Comparison of ENCODE assay signal across 15 cellular contexts in the genomic region with DNA sequence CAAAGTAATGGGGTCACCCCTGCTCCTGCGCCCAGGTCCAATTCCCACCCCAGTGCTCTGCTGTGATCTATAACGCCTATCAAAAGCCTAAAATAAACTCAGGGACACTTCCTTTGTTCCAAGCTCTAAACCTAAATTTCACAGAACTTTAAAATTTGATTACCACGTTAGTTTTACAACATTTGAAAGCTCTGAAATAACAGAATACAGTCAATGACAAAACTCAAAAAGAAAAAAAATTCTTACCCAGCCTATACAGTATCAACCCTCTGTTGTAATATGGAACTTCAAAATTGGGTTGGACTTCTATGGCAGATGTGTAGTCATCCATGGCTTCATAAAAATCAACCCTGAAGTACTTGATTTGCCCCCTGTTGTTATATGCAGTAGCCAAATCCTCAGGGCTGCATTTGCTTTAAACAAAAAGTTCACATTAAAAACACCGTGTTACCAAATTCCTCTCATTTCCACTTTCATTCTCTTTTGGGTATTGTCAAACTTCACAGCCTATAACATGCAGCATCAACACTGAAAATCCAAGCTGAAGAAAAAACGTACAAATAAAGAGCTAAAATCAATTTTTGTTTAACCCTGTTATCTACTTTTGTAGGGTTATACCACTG. TPM values are rescaled to one million over a fixed set of nuclear protein-coding genes. Genes with fewer than 3 reads are reported as not detected.
DNase-seq lines count a peak whose midpoint lies in the region; ATAC-seq, FAIRE-seq and TF ChIP-seq lines count a peak whose summit lies in the region.
"Had no signal": no experiment of that assay in that cellular context is flagged by ENCODE, and none has a peak within 500 bp of the region (broad histone marks: within the 10 kb centered on the region; RNA-seq: fewer than 3 reads in every experiment).

No MANE protein-coding gene starts in this region.

- 79% methylated on average over 5 of the region's 5 CpGs for WGBS in A549 (ENCODE audit: missing lambda C conversion rate)
- over 99% methylated on average over 5 of the region's 5 CpGs for WGBS in mesenchymal stem cell
- 46 to 59% methylated on average over 3 to 5 of the region's 5 CpGs for WGBS in gastroesophageal sphincter (ENCODE audit: low coverage in 1 of 2), 2 donors

- no peak overlapping the region for H3K14ac ChIP-seq in mesenchymal stem cell (ENCODE audit: low read length in 2 of 2)

- H3K79me1 ChIP-seq in mesenchymal stem cell (replicated peaks; ENCODE audit: low read length, poor library complexity, severe bottlenecking): peaks cover 12% of the 10 kb centered on the region

- no peak for TF ChIP-seq RAD21 in A549 (conservative IDR thresholded peaks at IDR 0.05 in 1 of 2, IDR thresholded peaks at IDR 0.05 in 1 of 2)

- TF ChIP-seq CTCF in A549 (IDR thresholded peaks at IDR 0.05) (no peak), gastroesophageal sphincter (IDR thresholded peaks at IDR 0.05) (no peak)

- no peak overlapping the region for H2BK120ac ChIP-seq in mesenchymal stem cell (ENCODE audit: low read depth, low read length)

- H3K36me3 ChIP-seq in CD8-positive, alpha-beta memory T cell (ENCODE audit: insufficient read depth, low read length): no peaks in the 10 kb centered on the region
- H3K36me3 ChIP-seq in mesenchymal stem cell (ENCODE audit: control insufficient read depth in 1 of 2, insufficient read depth in 2 of 2, low read depth in 1 of 2, low read length in 2 of 2) (peaks cover 0 to 3% of the 10 kb centered on the region in 2 experiments), gastroesophageal sphincter (no peaks in the 10 kb centered on the region)

- no peak overlapping the region for H3K4ac ChIP-seq in mesenchymal stem cell (ENCODE audit: low read depth in 1 of 2, low read length in 2 of 2)

- POLR2A ChIA-PET in A549 (lab: Yijun Ruan, JAX) (no interaction called here), T-cell (lab: Charles Lee) (interaction anchor here in 1 of 2 donors (0.5 to 0.6 kb wide), 2 partner anchors 68 to 549 kb away, joined by 3 to 7 read pairs; a partner anchor contains a TSS)
- POLR2A ChIA-PET in CD8-positive, alpha-beta memory T cell (lab: Charles Lee): no interaction called here

- TF ChIP-seq POLR2A in A549 (IDR thresholded peaks at IDR 0.05; ENCODE audit: low read length) (no peak), gastroesophageal sphincter (IDR thresholded peaks at IDR 0.05) (no peak)

- H3K9me3 ChIP-seq in A549 (no peaks in the 10 kb centered on the region), mesenchymal stem cell (ENCODE audit: control insufficient read depth, low read length) (no peaks in the 10 kb centered on the region), gastroesophageal sphincter (no peaks in the 10 kb centered on the region)
- H3K9me3 ChIP-seq in CD8-positive, alpha-beta memory T cell (ENCODE audit: low read length): no peaks in the 10 kb centered on the region
- H3K9me3 ChIP-seq: esophagus squamous epithelium had no signal

- no peak overlapping the region for H2AK5ac ChIP-seq in mesenchymal stem cell (ENCODE audit: low read length, severe bottlenecking)

- no peak for DNase-seq in A549 (ENCODE audit: low read depth in 1 of 2, low spot score in 1 of 2)
- DNase-seq in CD8-positive, alpha-beta memory T cell: no peak
- DNase-seq in T-cell: no peak
- DNase-seq in mesenchymal stem cell: no peak
- no peak for DNase-seq in H4 (ENCODE audit: low spot score)
- DNase-seq: activated gamma-delta T cell treated with Interleukin-2 at 50 U/mL for 16 hours; esophagus squamous epithelium; GF-D8; Kasumi-1; NCI-H2081 treated with DMSO at 0.1 percent for 48 hours; stimulated activated CD4-positive, alpha-beta T cell treated with anti-CD3 and anti-CD28 coated beads, Interleukin-4, amount 100 ng/mL, for 24 hours had no signal

- H3K36me3 Mint-ChIP-seq in CD8-positive, alpha-beta memory T cell: peaks cover 0 to 45% (median 9%) of the 10 kb centered on the region in 3 donors
- H3K36me3 Mint-ChIP-seq in T-cell: peaks cover 16% of the 10 kb centered on the region

- H3K18ac ChIP-seq in mesenchymal stem cell (ENCODE audit: low read depth in 1 of 2, low read length in 2 of 2): no peak overlapping the region

- no peak overlapping the region for H2BK15ac ChIP-seq in mesenchymal stem cell (ENCODE audit: low read depth, poor library complexity, severe bottlenecking)

- no peak overlapping the region for H2BK5ac ChIP-seq in mesenchymal stem cell (ENCODE audit: low read depth, low read length, poor library complexity, severe bottlenecking)

- no peak overlapping the region for H3K23ac ChIP-seq in mesenchymal stem cell (ENCODE audit: low read length in 2 of 2)

- no peaks in the 10 kb centered on the region for H3K9me3 Mint-ChIP-seq in CD8-positive, alpha-beta memory T cell
- no peaks in the 10 kb centered on the region for H3K9me3 Mint-ChIP-seq in T-cell

- no peak overlapping the region for H3K4me3 ChIP-seq in A549
- no peak overlapping the region for H3K4me3 ChIP-seq in CD8-positive, alpha-beta memory T cell (ENCODE audit: low read length)
- peak overlapping the region in 1 of 2 experiments; percentile 64 for H3K4me3 ChIP-seq in mesenchymal stem cell (ENCODE audit: insufficient read depth in 1 of 2, low read depth in 1 of 2, low read length in 2 of 2)
- H3K4me3 ChIP-seq in gastroesophageal sphincter: no peak overlapping the region

- no peak for ATAC-seq in A549
- no peak for ATAC-seq in T-cell (replicated peaks in 1 of 4)
- no peak for ATAC-seq in HG02938 (IDR thresholded peaks at IDR 0.05; ENCODE audit: unreplicated experiment)
- no peak for ATAC-seq in GM19467 (IDR thresholded peaks at IDR 0.05; ENCODE audit: unreplicated experiment)
- ATAC-seq in gastroesophageal sphincter: no peak
- ATAC-seq: activated CD4-positive, CD25-positive, alpha-beta regulatory T cell treated with anti-CD3 and anti-CD28 coated beads, Interleukin-2, amount 50 U/mL, for 24 hours had no signal

- no peak overlapping the region for H3K27ac ChIP-seq in A549
- no peak overlapping the region for H3K27ac ChIP-seq in CD8-positive, alpha-beta memory T cell (ENCODE audit: low read depth, low read length)
- H3K27ac ChIP-seq in mesenchymal stem cell (ENCODE audit: low read length, poor library complexity, severe bottlenecking): no peak overlapping the region
- no peak overlapping the region for H3K27ac ChIP-seq in gastroesophageal sphincter
- H3K27ac ChIP-seq: esophagus squamous epithelium had no signal

- peak overlapping the region in 4 of 7 donors; percentile 3 to 52 (median 10) for H3K4me3 Mint-ChIP-seq in CD8-positive, alpha-beta memory T cell
- peak overlapping the region; percentile 24 to 34 (median 28) for H3K4me3 Mint-ChIP-seq in T-cell

- H3K9ac ChIP-seq in mesenchymal stem cell (ENCODE audit: low read length): peak overlapping the region; percentile 60

- no peak overlapping the region for H4K8ac ChIP-seq in mesenchymal stem cell (ENCODE audit: low read length)

- H3K27me3 ChIP-seq in CD8-positive, alpha-beta memory T cell (ENCODE audit: insufficient read depth, low read length, poor library complexity, severe bottlenecking): no peaks in the 10 kb centered on the region
- H3K27me3 ChIP-seq in mesenchymal stem cell (ENCODE audit: control insufficient read depth in 1 of 2, insufficient read depth in 1 of 2, low read length in 2 of 2) (no peaks in the 10 kb centered on the region), gastroesophageal sphincter (no peaks in the 10 kb centered on the region)
- H3K27me3 ChIP-seq: esophagus squamous epithelium had no signal

- peaks cover 0 to 7% of the 10 kb centered on the region in 2 donors for H3K27me3 Mint-ChIP-seq in CD8-positive, alpha-beta memory T cell
- H3K27me3 Mint-ChIP-seq in T-cell: no peaks in the 10 kb centered on the region

- H3K4me1 ChIP-seq in A549 (peaks cover 37% of the 10 kb centered on the region; the same call in 2 of the 3 replicates), mesenchymal stem cell (ENCODE audit: control insufficient read depth, insufficient read depth, low read depth, low read length) (peaks cover 7% of the 10 kb centered on the region), gastroesophageal sphincter (peaks cover 15 to 69% (median 21%) of the 10 kb centered on the region in 3 donors)
- peaks cover 49% of the 10 kb centered on the region for H3K4me1 ChIP-seq in CD8-positive, alpha-beta memory T cell (ENCODE audit: insufficient read depth, low read length)

- CTCF ChIA-PET in A549 (lab: Yijun Ruan, JAX) (interaction anchor here (0.6 to 1.0 kb wide), 3 partner anchors 36 to 1511 kb away, joined by 3 to 4 read pairs (median 3); no protein-coding TSS in a partner anchor), T-cell (lab: Charles Lee) (interaction anchor here (1.0 kb wide), 2 partner anchors 12 to 29 kb away, joined by 3 read pairs; no protein-coding TSS in a partner anchor)
- CTCF ChIA-PET in CD8-positive, alpha-beta memory T cell (lab: Charles Lee): no interaction called here

- no peak overlapping the region for H2BK12ac ChIP-seq in mesenchymal stem cell (ENCODE audit: low read length in 2 of 2)

- no peak overlapping the region for H2AFZ ChIP-seq in mesenchymal stem cell (ENCODE audit: low read depth, low read length)

- peak overlapping the region; percentile 25; the same call in 2 of the 3 replicates for H3K4me2 ChIP-seq in A549
- no peak overlapping the region for H3K4me2 ChIP-seq in mesenchymal stem cell (ENCODE audit: low read length, poor library complexity, severe bottlenecking)

- TF ChIP-seq EP300 in A549 (IDR thresholded peaks at IDR 0.05): no peak
- TF ChIP-seq EP300 in gastroesophageal sphincter (IDR thresholded peaks at IDR 0.05): no peak

- no peak for FAIRE-seq in A549 (lab: Jason Lieb, UNC)

- peaks cover 48 to 72% (median 70%) of the 10 kb centered on the region in 3 donors for H3K4me1 Mint-ChIP-seq in CD8-positive, alpha-beta memory T cell
- peaks cover 56 to 68% (median 68%) of the 10 kb centered on the region in 3 donors for H3K4me1 Mint-ChIP-seq in T-cell

- H3K27ac Mint-ChIP-seq in CD8-positive, alpha-beta memory T cell: peak overlapping the region in 4 of 8 donors; percentile 17 to 68 (median 52)
- H3K27ac Mint-ChIP-seq in T-cell: peak overlapping the region; percentile 49 to 75

- H4K91ac ChIP-seq in mesenchymal stem cell (ENCODE audit: low read length): no peak overlapping the region

TF ChIP-seq in A549, 52 proteins besides CTCF, POLR2A, EP300 and RAD21 (continues in another document):
- TF ChIP-seq MYC (IDR thresholded peaks at IDR 0.05; ENCODE audit: borderline replicate concordance, low read length) (no peak), GATA3 (IDR thresholded peaks at IDR 0.05; ENCODE audit: borderline replicate concordance) (no peak)

RNA-seq across cellular contexts. Expression of a gene that starts 4.0 kb away (rescaled TPM):
- 23.4 and 37.1 TPM in 2 replicates for polyA plus RNA-seq in A549 (2011; rRNA removed)
- polyA plus RNA-seq in A549 (2012; cell fraction: cytosol; rRNA removed): 15.4 and 16.8 TPM in 2 replicates
- 12.8 and 13.5 TPM in 2 replicates for polyA plus RNA-seq in A549 (2012; cell fraction: nucleus; rRNA removed)
- polyA plus RNA-seq in A549 (2017; fragmentation: RNase III; extraction: RNeasy Plus Mini Kit Qiagen cat#74134 plus additional on column Dnase treatment): 19.6 to 22.4 TPM (median 21.4 TPM) in 3 replicates
- polyA minus RNA-seq in A549 (2011; rRNA and poly(A)+ RNA removed): 9.1 and 10.7 TPM in 2 replicates
- total RNA-seq in CD8-positive, alpha-beta memory T cell: 10 to 100 TPM; 14.1 to 15.7 TPM
- 24.2 TPM for polyA plus RNA-seq in CD8-positive, alpha-beta memory T cell
- 10 to 100 TPM; 35.1 to 44.6 (median 40.0) TPM for total RNA-seq in T-cell
- 5.0 TPM for polyA plus RNA-seq in mesenchymal stem cell (2013, experiment 1 of 2)
- polyA plus RNA-seq in mesenchymal stem cell (2013, experiment 2 of 2): 6.9 TPM
- total RNA-seq in H4 (2014; rRNA removed; shearing (Covaris generic)): 2.0 and 3.5 TPM in 2 replicates
- 10 to 100 TPM; 17.1 to 37.5 (median 17.9) TPM for total RNA-seq in gastroesophageal sphincter
